ENCODE assay signal across 1 cellular context in the genomic region with DNA sequence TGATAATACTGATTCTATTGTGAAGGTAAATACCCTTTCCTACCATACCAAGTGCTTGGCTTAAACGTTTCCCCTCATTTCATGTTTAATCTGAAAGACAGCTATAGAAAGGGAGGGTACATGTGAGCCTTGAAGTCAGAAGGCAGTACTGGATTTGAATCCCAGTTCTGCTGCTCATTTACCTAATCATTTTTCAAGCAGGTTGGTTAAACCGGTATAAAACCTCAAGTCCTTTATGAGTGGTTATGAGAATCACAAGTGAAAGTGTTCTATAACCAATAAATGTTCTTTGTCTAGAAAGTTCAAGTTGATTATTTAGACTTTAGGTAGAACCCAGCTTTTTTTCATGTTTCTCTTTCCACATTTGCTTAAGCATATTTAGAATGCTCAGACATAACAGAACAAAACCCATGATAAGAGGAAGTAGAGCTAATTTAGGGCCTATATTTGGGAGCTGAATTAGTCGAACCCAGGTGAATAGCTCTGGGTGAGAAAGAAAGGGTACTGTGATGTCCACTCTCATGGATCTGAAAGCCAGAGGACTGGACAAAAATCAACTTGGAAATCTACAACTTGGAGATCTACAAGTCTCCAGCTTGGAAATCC.
TF ChIP-seq lines count a peak whose summit lies in the region.

No MANE protein-coding gene starts in this region.

TF ChIP-seq in GM12878, 131 proteins besides CTCF, POLR2A, EP300 and RAD21:
- TF ChIP-seq IRF4 (IDR thresholded peaks at IDR 0.05; ENCODE audit: low read depth, low read length), result no peak
- peak; percentile 41; the same call in 1 of the 2 replicates for TF ChIP-seq RUNX3 (IDR thresholded peaks at IDR 0.05; ENCODE audit: low read length)
